Comparison of ENCODE assay signal across 11 cellular contexts in genomic region chr20:31668944-31669343, GRCh38. TPM values are rescaled to one million over a fixed set of nuclear protein-coding genes. Genes with fewer than 3 reads are reported as not detected.
DNase-seq lines count a peak whose midpoint lies in the region; ATAC-seq and TF ChIP-seq lines count a peak whose summit lies in the region.
"Not testable (repeated sequence)": the region's sequence is repeated elsewhere in the genome, so short reads cannot be mapped to it uniquely, and the experiment has no call there.
"Had no signal": no experiment of that assay in that cellular context is flagged by ENCODE, and none has a peak within 500 bp of the region (broad histone marks: within the 10 kb centered on the region; RNA-seq: fewer than 3 reads in every experiment).

No MANE protein-coding gene starts in this region.

- not testable (repeated sequence) for TF ChIP-seq EP300 in suprapubic skin (IDR thresholded peaks at IDR 0.05)

- H3K4me1 ChIP-seq in prostate gland (replicated peaks) (peaks cover 35% of the 10 kb centered on the region), suprapubic skin (peaks cover 90% of the 10 kb centered on the region)

- H3K4me1 Mint-ChIP-seq in Calu3 (ENCODE audit: low read depth, unreplicated experiment), result peaks cover 83% of the 10 kb centered on the region
- H3K4me1 Mint-ChIP-seq in activated CD4-positive, alpha-beta T cell treated with anti-CD3 and anti-CD28 coated beads for 36 hours, result peaks cover 58% of the 10 kb centered on the region
- peaks cover 52% of the 10 kb centered on the region for H3K4me1 Mint-ChIP-seq in activated naive CD4-positive, alpha-beta T cell treated with anti-CD3 and anti-CD28 coated beads, Interleukin-2, amount 50 U/mL, for 24 hours

- ATAC-seq in activated CD4-positive, alpha-beta T cell treated with anti-CD3 and anti-CD28 coated beads for 36 hours, result not testable (repeated sequence)

- not testable (repeated sequence) for TF ChIP-seq POLR2A in prostate gland (IDR thresholded peaks at IDR 0.05); suprapubic skin (IDR thresholded peaks at IDR 0.05)

- H3K36me3 ChIP-seq in prostate gland, result not testable (repeated sequence)
- peaks cover 27% of the 10 kb centered on the region for H3K36me3 ChIP-seq in suprapubic skin

- CTCF ChIA-PET in Calu3 (lab: Charles Lee), result interaction anchor here (0.9 to 1.3 kb wide), 2 partner anchors 13 to 36 kb away, joined by 3 to 9 read pairs; no protein-coding TSS in a partner anchor
- CTCF ChIA-PET in activated CD4-positive, alpha-beta T cell treated with anti-CD3 and anti-CD28 coated beads for 36 hours (lab: Charles Lee), result interaction anchor here (1.3 kb wide), 1 partner anchor 50 kb away, joined by 4 read pairs; no protein-coding TSS in a partner anchor

- H3K27me3 ChIP-seq in layer of hippocampus (ENCODE audit: control insufficient read depth, insufficient read depth, low read length); prostate gland (replicated peaks; ENCODE audit: insufficient read depth); suprapubic skin: not testable (repeated sequence)

- not testable (repeated sequence) for H3K9me3 Mint-ChIP-seq in Calu3 (ENCODE audit: low read depth, unreplicated experiment); activated CD4-positive, alpha-beta T cell treated with anti-CD3 and anti-CD28 coated beads for 36 hours (ENCODE audit: low read depth); activated naive CD4-positive, alpha-beta T cell treated with anti-CD3 and anti-CD28 coated beads, Interleukin-2, amount 50 U/mL, for 24 hours

- not testable (repeated sequence) for H3K4me3 ChIP-seq in prostate gland, suprapubic skin

- 96% methylated on average over 2 of the region's 2 CpGs for WGBS in prostate gland
- WGBS in suprapubic skin, result 97% methylated on average over 2 of the region's 2 CpGs

- not testable (repeated sequence) for H3K4me3 Mint-ChIP-seq in Calu3 (ENCODE audit: low read depth, unreplicated experiment); activated CD4-positive, alpha-beta T cell treated with anti-CD3 and anti-CD28 coated beads for 36 hours
- H3K4me3 Mint-ChIP-seq in activated naive CD4-positive, alpha-beta T cell treated with anti-CD3 and anti-CD28 coated beads, Interleukin-2, amount 50 U/mL, for 24 hours, result peak overlapping the region; percentile 27

- H3K27ac Mint-ChIP-seq in Calu3 (ENCODE audit: unreplicated experiment), result peak overlapping the region; percentile 43
- H3K27ac Mint-ChIP-seq in activated CD4-positive, alpha-beta T cell treated with anti-CD3 and anti-CD28 coated beads for 36 hours, result peak overlapping the region; percentile 76
- H3K27ac Mint-ChIP-seq in activated naive CD4-positive, alpha-beta T cell treated with anti-CD3 and anti-CD28 coated beads, Interleukin-2, amount 50 U/mL, for 24 hours, result not testable (repeated sequence)

- BruUV-seq in Calu3 (replicated peaks; lab: Mats Ljungman, UMichigan), result not testable (repeated sequence)

- H3K27me3 Mint-ChIP-seq in Calu3 (ENCODE audit: unreplicated experiment); activated CD4-positive, alpha-beta T cell treated with anti-CD3 and anti-CD28 coated beads for 36 hours; activated naive CD4-positive, alpha-beta T cell treated with anti-CD3 and anti-CD28 coated beads, Interleukin-2, amount 50 U/mL, for 24 hours: not testable (repeated sequence)

- H3K36me3 Mint-ChIP-seq in Calu3 (ENCODE audit: insufficient read depth, unreplicated experiment), result peaks cover 97% of the 10 kb centered on the region
- H3K36me3 Mint-ChIP-seq in activated CD4-positive, alpha-beta T cell treated with anti-CD3 and anti-CD28 coated beads for 36 hours (ENCODE audit: low read depth), result peaks cover 65% of the 10 kb centered on the region
- H3K36me3 Mint-ChIP-seq in activated naive CD4-positive, alpha-beta T cell treated with anti-CD3 and anti-CD28 coated beads, Interleukin-2, amount 50 U/mL, for 24 hours, result peaks cover 17% of the 10 kb centered on the region

- not testable (repeated sequence) for TF ChIP-seq CTCF in Calu3 (IDR thresholded peaks at IDR 0.05; ENCODE audit: unreplicated experiment); prostate gland (IDR thresholded peaks at IDR 0.05); suprapubic skin (IDR thresholded peaks at IDR 0.05)

- not testable (repeated sequence) for DNase-seq in Calu3; activated CD4-positive, alpha-beta T cell treated with anti-CD3 and anti-CD28 coated beads for 36 hours; prostate gland (ENCODE audit: low spot score); suprapubic skin (ENCODE audit: low spot score in 2 of 2)

- H3K9me3 ChIP-seq in prostate gland, suprapubic skin: not testable (repeated sequence)

- intact Hi-C loops in Calu3 (cut with micrococcal nuclease; ENCODE audit: unreplicated experiment); activated CD4-positive, alpha-beta T cell treated with anti-CD3 and anti-CD28 coated beads for 36 hours (cut with DNase I, micrococcal nuclease); prostate gland (cut with DNase I): not testable (repeated sequence)

- POLR2A ChIA-PET in activated CD4-positive, alpha-beta T cell treated with anti-CD3 and anti-CD28 coated beads for 36 hours (lab: Charles Lee), result not testable (repeated sequence)

- peak overlapping the region; percentile 100 for H3K27ac ChIP-seq in cingulate gyrus (ENCODE audit: low read depth, low read length)
- H3K27ac ChIP-seq in layer of hippocampus (ENCODE audit: low read depth, low read length), result peak overlapping the region; percentile 100
- H3K27ac ChIP-seq in prostate gland, result peak overlapping the region; percentile 75 to 91
- H3K27ac ChIP-seq in suprapubic skin, result peak overlapping the region; percentile 93

RNA-seq across cellular contexts. Expression of gene COX4I2, which starts 31.2 kb away (rescaled TPM):
- not detected in 2 replicates for total RNA-seq in Calu3 (2022)
- total RNA-seq in activated CD4-positive, alpha-beta T cell treated with anti-CD3 and anti-CD28 coated beads for 36 hours, result not detected
- 1 to 10 TPM in 1 of 2 donors, under 1 TPM in 1; 0.41 to 3.6 TPM for total RNA-seq in prostate gland
- total RNA-seq in suprapubic skin, result 1 to 10 TPM in 1 of 4 donors, not detected in 3; 2.7 TPM
- total RNA-seq: epithelial cell of proximal tubule, foreskin keratinocyte, lung microvascular endothelial cell, occipital lobe had no signal

RNA-seq across cellular contexts. Expression of gene BCL2L1, which starts 53.7 kb away (rescaled TPM):
- total RNA-seq in Calu3 (2022), result 290 and 321 TPM in 2 replicates
- 100 to 1,000 TPM; 107 to 121 TPM for total RNA-seq in activated CD4-positive, alpha-beta T cell treated with anti-CD3 and anti-CD28 coated beads for 36 hours
- 100 to 1,000 TPM; 127 to 155 TPM for total RNA-seq in prostate gland
- total RNA-seq in suprapubic skin, result 100 to 1,000 TPM; 104 to 120 (median 107) TPM
